In genomic region chr4:16391196-16391595, GRCh38 we compare ENCODE assay signal across 34 cellular contexts.
"Had no signal": no experiment of that assay in that cellular context is flagged by ENCODE, and none has a peak within 500 bp of the region (broad histone marks: within the 10 kb centered on the region; RNA-seq: fewer than 3 reads in every experiment).

No MANE protein-coding gene starts in this region.

- H3K36me3 ChIP-seq: MG63 had no signal

- H3K27ac ChIP-seq: KMS-11 had no signal

- DNase-seq: Karpas-422, Kasumi-1, KBM-7, KG1, MG63, MM.1S, MV-4-11, NCI-H1048, NCI-H1092, NCI-H1092 treated with DMSO at 0.1 percent for 48 hours, NCI-H1105, NCI-H1105 treated with DMSO at 0.1 percent for 48 hours, NCI-H1417, NCI-H1417 treated with DMSO at 0.1 percent for 48 hours, NCI-H1436, NCI-H1436 treated with DMSO at 0.1 percent for 48 hours, NCI-H146, NCI-H1694, NCI-H1694 treated with DMSO at 0.1 percent for 48 hours, NCI-H187, NCI-H187 treated with DMSO at 0.1 percent for 48 hours, NCI-H1930, NCI-H2029, NCI-H2081, NCI-H2081 treated with DMSO at 0.1 percent for 48 hours, NCI-H2107, NCI-H2171, NCI-H2171 treated with DMSO at 0.1 percent for 48 hours, NCI-H2227 treated with DMSO at 0.1 percent for 48 hours, NCI-H226, NCI-H345, NCI-H446, NCI-H446 treated with DMSO at 0.1 percent for 48 hours had no signal

- H3K4me3 ChIP-seq: MG63 had no signal

- H3K9me3 ChIP-seq: MG63 had no signal
